In genomic region chrX:318739-319578, GRCh38 we compare ENCODE assay signal across 8 cellular contexts. TPM values are rescaled to one million over a fixed set of nuclear protein-coding genes. Genes with fewer than 3 reads are reported as not detected.
DNase-seq lines count a peak whose midpoint lies in the region; ATAC-seq and TF ChIP-seq lines count a peak whose summit lies in the region.

A gene with protein sequence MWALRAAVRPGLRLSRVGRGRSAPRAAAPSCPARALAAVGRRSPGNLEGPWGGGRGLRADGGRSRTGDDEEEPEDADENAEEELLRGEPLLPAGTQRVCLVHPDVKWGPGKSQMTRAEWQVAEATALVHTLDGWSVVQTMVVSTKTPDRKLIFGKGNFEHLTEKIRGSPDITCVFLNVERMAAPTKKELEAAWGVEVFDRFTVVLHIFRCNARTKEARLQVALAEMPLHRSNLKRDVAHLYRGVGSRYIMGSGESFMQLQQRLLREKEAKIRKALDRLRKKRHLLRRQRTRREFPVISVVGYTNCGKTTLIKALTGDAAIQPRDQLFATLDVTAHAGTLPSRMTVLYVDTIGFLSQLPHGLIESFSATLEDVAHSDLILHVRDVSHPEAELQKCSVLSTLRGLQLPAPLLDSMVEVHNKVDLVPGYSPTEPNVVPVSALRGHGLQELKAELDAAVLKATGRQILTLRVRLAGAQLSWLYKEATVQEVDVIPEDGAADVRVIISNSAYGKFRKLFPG (minus strand): TSS chrX:318796. CDS start chrX:318787, 9 bp downstream.

- H3K27me3 ChIP-seq in Panc1 (ENCODE audit: control insufficient read depth, insufficient read depth, low read length) (no peaks in the 10 kb centered on the region), left ventricle myocardium inferior (ENCODE audit: low read depth) (peaks cover 2% of the 10 kb centered on the region)

- TF ChIP-seq CTCF in GM12872 (IDR thresholded peaks at IDR 0.05; ENCODE audit: insufficient read depth, low read depth, low read length) (0 out of 3 replicates have a peak, but pooled peaks have one; percentile 24), Panc1 (IDR thresholded peaks at IDR 0.05) (no peak), left ventricle myocardium inferior (IDR thresholded peaks at IDR 0.05; ENCODE audit: borderline replicate concordance) (no peak)

- in situ Hi-C loops in Panc1 (cut with HindIII; ENCODE audit: low pct_unique_long_range_greater_than_20kb, low sequenced_read_pairs): no loop called here

- H3K27ac ChIP-seq in Panc1 (ENCODE audit: low read length) (peak within 1 kb of the TSS; percentile 66), left ventricle myocardium inferior (replicated peaks) (peak within 1 kb of the TSS; percentile 98)

- H3K4me1 ChIP-seq in Panc1 (ENCODE audit: control insufficient read depth, insufficient read depth, low read length) (no peaks in the 10 kb centered on the region), left ventricle myocardium inferior (peaks cover 27% of the 10 kb centered on the region)

- CTCF ChIA-PET in Panc1 (lab: Charles Lee): no interaction called here

- DNase-seq in Panc1 (ENCODE audit: low read depth, low spot score) (peak; percentile 81), left ventricle myocardium inferior (peak; percentile 100), renal cortical epithelial cell (ENCODE audit: low read depth) (peak; percentile 97), DMS79 (lab: John Stamatoyannopoulos, UW) (no peak), NCI-H526 treated with DMSO at 0.1 percent for 48 hours (lab: John Stamatoyannopoulos, UW) (no peak)
- peak; percentile 94 for DNase-seq in activated naive CD8-positive, alpha-beta T cell treated with anti-CD3 and anti-CD28 coated beads, Interleukin-2, amount 50 U/mL, for 16 hours (ENCODE audit: low read depth, low spot score)

- no peaks in the 10 kb centered on the region; the same call in 1 of the 2 replicates for H3K36me3 ChIP-seq in Panc1 (ENCODE audit: control insufficient read depth, insufficient read depth, low read length)
- H3K36me3 ChIP-seq in left ventricle myocardium inferior: peaks cover 23% of the 10 kb centered on the region

- H3K9me3 ChIP-seq in Panc1 (ENCODE audit: control insufficient read depth, insufficient read depth, low read depth, low read length) (no peaks in the 10 kb centered on the region), left ventricle myocardium inferior (replicated peaks) (no peaks in the 10 kb centered on the region)

- H3K4me3 ChIP-seq in Panc1 (ENCODE audit: low read depth in 2 of 2, low read length in 2 of 2) (peak within 1 kb of the TSS; percentile 58 to 62), left ventricle myocardium inferior (peak within 1 kb of the TSS; percentile 84)

- no TSS peak for BruUV-seq in Panc1 (replicated peaks; lab: Mats Ljungman, UMichigan)

- intact Hi-C loops in Panc1 (cut with micrococcal nuclease; ENCODE audit: unreplicated experiment) (no loop called here), left ventricle myocardium inferior (cut with micrococcal nuclease) (no loop called here)

- POLR2A ChIA-PET in Panc1 (lab: Charles Lee): no interaction called here

- ATAC-seq in HG02642 (IDR thresholded peaks at IDR 0.05; ENCODE audit: poor library complexity, unreplicated experiment) (peak; percentile 86), Panc1 (peak; percentile 85)

RNA-seq across cellular contexts. Expression of the gene that starts here (rescaled TPM):
- total RNA-seq in Panc1 (2021; ENCODE audit: unreplicated experiment) (37.4 TPM), left ventricle myocardium inferior (51.1 TPM), renal cortical epithelial cell (19.6 and 24.9 TPM in 2 replicates)
- polyA plus RNA-seq in Panc1 (2012; ENCODE audit: insufficient read length): 50.3 TPM

Comparison
In these comparisons a context has a peak if more than half of its experiments do, and no peak if none do; other contexts are left out.
1. DNase-seq: peak in Panc1 (single experiment), activated naive CD8-positive, alpha-beta T cell treated with anti-CD3 and anti-CD28 coated beads, Interleukin-2, amount 50 U/mL, for 16 hours (single experiment), left ventricle myocardium inferior (single experiment) and renal cortical epithelial cell (single experiment); none in DMS79 (single experiment) and NCI-H526 treated with DMSO at 0.1 percent for 48 hours (single experiment).